ENCODE assay signal across 25 cellular contexts in genomic region chr3:150169279-150169970, GRCh38.
DNase-seq lines count a peak whose midpoint lies in the region; ATAC-seq and TF ChIP-seq lines count a peak whose summit lies in the region.
"Had no signal": no experiment of that assay in that cellular context is flagged by ENCODE, and none has a peak within 500 bp of the region (broad histone marks: within the 10 kb centered on the region; RNA-seq: fewer than 3 reads in every experiment).

No MANE protein-coding gene starts in this region.

- no peaks in the 10 kb centered on the region for H3K9me3 ChIP-seq in body of pancreas
- no peaks in the 10 kb centered on the region for H3K9me3 ChIP-seq in right atrium auricular region
- H3K9me3 ChIP-seq: breast epithelium, colonic mucosa, gastroesophageal sphincter, lower lobe of right lung, tibial artery had no signal

- TF ChIP-seq CTCF in body of pancreas (IDR thresholded peaks at IDR 0.05) (no peak), right atrium auricular region (IDR thresholded peaks at IDR 0.05) (no peak)

- intact Hi-C loops in body of pancreas (cut with DNase I) = no loop called here
- intact Hi-C loops in sciatic nerve (cut with DNase I) = no loop called here

- WGBS in body of pancreas, 2 donors = 52 to 64% methylated on average over 6 of the region's 6 CpGs

- no peaks in the 10 kb centered on the region for H3K36me3 ChIP-seq in body of pancreas (replicated peaks in 1 of 2; ENCODE audit: insufficient read depth in 1 of 2, low read depth in 2 of 2)
- no peaks in the 10 kb centered on the region for H3K36me3 ChIP-seq in right atrium auricular region
- H3K36me3 ChIP-seq: breast epithelium, colonic mucosa, gastroesophageal sphincter, lower lobe of right lung, tibial artery had no signal

- no peak overlapping the region for H3K4me3 ChIP-seq in body of pancreas
- H3K4me3 ChIP-seq in right atrium auricular region = no peak overlapping the region
- H3K4me3 ChIP-seq: breast epithelium, colonic mucosa, gastroesophageal sphincter, GM23338, lower lobe of right lung, SK-N-MC, tibial artery had no signal

- peak; percentile 16 for DNase-seq in ELR (ENCODE audit: low read depth)
- DNase-seq in M059J (ENCODE audit: low read depth) = peak; percentile 60
- no peak for DNase-seq in body of pancreas
- no peak for DNase-seq in right atrium auricular region (ENCODE audit: low spot score)
- no peak for DNase-seq in sciatic nerve (ENCODE audit: low spot score)
- DNase-seq: activated CD4-positive, alpha-beta T cell treated with anti-CD3 and anti-CD28 coated beads for 48 hours; activated naive CD4-positive, alpha-beta T cell treated with anti-CD3 and anti-CD28 coated beads for 36 hours; activated T-cell treated with anti-CD3 and anti-CD28 coated beads, Interleukin-2, amount 50 U/mL, for 72 hours; colonic mucosa; effector memory CD4-positive, alpha-beta T cell; islet precursor cell; Karpas-422; lower lobe of right lung; NCI-H2029; RPMI8226; stimulated activated naive CD8-positive, alpha-beta T cell treated with anti-CD3 and anti-CD28 coated beads, Interleukin-15, amount 100 ng/mL, for 72 hours had no signal

- ATAC-seq in body of pancreas (no peak), HG03432 (IDR thresholded peaks at IDR 0.05; ENCODE audit: unreplicated experiment) (no peak), sciatic nerve (no peak), SK-N-SH treated with all-trans-retinoic acid at 6 μM for 48 hours (no peak)
- ATAC-seq: activated T-cell treated with anti-CD3 and anti-CD28 coated beads, Interleukin-2, amount 50 U/mL, for 72 hours; esophagus mucosa; gastroesophageal sphincter; GM23338; lower lobe of right lung; stimulated activated naive CD8-positive, alpha-beta T cell treated with anti-CD3 and anti-CD28 coated beads, Interleukin-15, amount 100 ng/mL, for 72 hours had no signal

- TF ChIP-seq POLR2A in body of pancreas (IDR thresholded peaks at IDR 0.05) = no peak

- H3K27ac ChIP-seq in body of pancreas (peak overlapping the region in 3 of 4 donors; percentile 4 to 55 (median 26)), right atrium auricular region (peak overlapping the region; percentile 29 to 82)
- H3K27ac ChIP-seq: breast epithelium, colonic mucosa, gastroesophageal sphincter, lower lobe of right lung, parathyroid adenoma, SK-N-MC, tibial artery had no signal

- no peaks in the 10 kb centered on the region for H3K27me3 ChIP-seq in body of pancreas
- no peaks in the 10 kb centered on the region for H3K27me3 ChIP-seq in right atrium auricular region
- H3K27me3 ChIP-seq: breast epithelium, colonic mucosa, gastroesophageal sphincter, tibial artery had no signal

- H3K4me1 ChIP-seq in body of pancreas = peaks cover 13% of the 10 kb centered on the region
- peaks cover 0 to 17% of the 10 kb centered on the region in 2 donors for H3K4me1 ChIP-seq in right atrium auricular region
- H3K4me1 ChIP-seq: breast epithelium, colonic mucosa, lower lobe of right lung had no signal

TF ChIP-seq in SK-N-SH treated with all-trans-retinoic acid at 6 μM for 48 hours, 23 proteins besides CTCF, POLR2A, EP300 and RAD21:
- TF ChIP-seq OSR1 (CRISPR knock-in tag; IDR thresholded peaks at IDR 0.05) = no peak
- no peak for TF ChIP-seq ARNTL (CRISPR knock-in tag; IDR thresholded peaks at IDR 0.05; ENCODE audit: borderline replicate concordance, low read depth)
- TF ChIP-seq ZNF8 (CRISPR knock-in tag; IDR thresholded peaks at IDR 0.05) = no peak
- no peak for TF ChIP-seq ZFP3 (CRISPR knock-in tag; IDR thresholded peaks at IDR 0.05)
- no peak for TF ChIP-seq ZNF70 (CRISPR knock-in tag; IDR thresholded peaks at IDR 0.05)
- TF ChIP-seq BACH2 (CRISPR knock-in tag; IDR thresholded peaks at IDR 0.05; ENCODE audit: borderline replicate concordance) = no peak
- no peak for TF ChIP-seq ZNF565 (CRISPR knock-in tag; conservative IDR thresholded peaks at IDR 0.05; ENCODE audit: low read depth)
- TF ChIP-seq TOX (CRISPR knock-in tag; IDR thresholded peaks at IDR 0.05; ENCODE audit: borderline replicate concordance) = no peak
- TF ChIP-seq, protein P1, sequence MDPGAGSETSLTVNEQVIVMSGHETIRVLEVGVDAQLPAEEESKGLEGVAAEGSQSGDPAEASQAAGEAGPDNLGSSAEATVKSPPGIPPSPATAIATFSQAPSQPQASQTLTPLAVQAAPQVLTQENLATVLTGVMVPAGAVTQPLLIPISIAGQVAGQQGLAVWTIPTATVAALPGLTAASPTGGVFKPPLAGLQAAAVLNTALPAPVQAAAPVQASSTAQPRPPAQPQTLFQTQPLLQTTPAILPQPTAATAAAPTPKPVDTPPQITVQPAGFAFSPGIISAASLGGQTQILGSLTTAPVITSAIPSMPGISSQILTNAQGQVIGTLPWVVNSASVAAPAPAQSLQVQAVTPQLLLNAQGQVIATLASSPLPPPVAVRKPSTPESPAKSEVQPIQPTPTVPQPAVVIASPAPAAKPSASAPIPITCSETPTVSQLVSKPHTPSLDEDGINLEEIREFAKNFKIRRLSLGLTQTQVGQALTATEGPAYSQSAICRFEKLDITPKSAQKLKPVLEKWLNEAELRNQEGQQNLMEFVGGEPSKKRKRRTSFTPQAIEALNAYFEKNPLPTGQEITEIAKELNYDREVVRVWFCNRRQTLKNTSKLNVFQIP (CRISPR knock-in tag; IDR thresholded peaks at IDR 0.05; ENCODE audit: borderline replicate concordance, low read depth) = no peak
- TF ChIP-seq CSRNP3 (CRISPR knock-in tag; IDR thresholded peaks at IDR 0.05) = no peak

Comparison
In these comparisons a context has a peak if more than half of its experiments do, and no peak if none do; other contexts are left out.
1. DNase-seq: peak in ELR (single experiment) and M059J (single experiment); none in body of pancreas (0 of 4), right atrium auricular region (single experiment) and sciatic nerve (single experiment).